ENCODE assay signal across 1 cellular context in genomic region chr19:48639483-48640375, GRCh38.
TF ChIP-seq lines count a peak whose summit lies in the region.

No MANE protein-coding gene starts in this region.

TF ChIP-seq in HepG2, 621 proteins besides CTCF, POLR2A, EP300 and RAD21:
- TF ChIP-seq ZNF674 (CRISPR knock-in tag; IDR thresholded peaks at IDR 0.05; ENCODE audit: low read depth) (no peak), CENPBD1 (CRISPR knock-in tag; IDR thresholded peaks at IDR 0.05; ENCODE audit: borderline replicate concordance, low read depth) (no peak), ZSCAN20 (CRISPR knock-in tag; IDR thresholded peaks at IDR 0.05; ENCODE audit: borderline replicate concordance) (no peak), AKAP8 (CRISPR knock-in tag; IDR thresholded peaks at IDR 0.05) (no peak), SP2 (CRISPR knock-in tag; IDR thresholded peaks at IDR 0.05) (no peak), ZNF530 (CRISPR knock-in tag; IDR thresholded peaks at IDR 0.05; ENCODE audit: low read depth) (no peak)
TF ChIP-seq in HepG2: peak in this region for 0.
